ENCODE assay signal across 19 cellular contexts in the genomic region with DNA sequence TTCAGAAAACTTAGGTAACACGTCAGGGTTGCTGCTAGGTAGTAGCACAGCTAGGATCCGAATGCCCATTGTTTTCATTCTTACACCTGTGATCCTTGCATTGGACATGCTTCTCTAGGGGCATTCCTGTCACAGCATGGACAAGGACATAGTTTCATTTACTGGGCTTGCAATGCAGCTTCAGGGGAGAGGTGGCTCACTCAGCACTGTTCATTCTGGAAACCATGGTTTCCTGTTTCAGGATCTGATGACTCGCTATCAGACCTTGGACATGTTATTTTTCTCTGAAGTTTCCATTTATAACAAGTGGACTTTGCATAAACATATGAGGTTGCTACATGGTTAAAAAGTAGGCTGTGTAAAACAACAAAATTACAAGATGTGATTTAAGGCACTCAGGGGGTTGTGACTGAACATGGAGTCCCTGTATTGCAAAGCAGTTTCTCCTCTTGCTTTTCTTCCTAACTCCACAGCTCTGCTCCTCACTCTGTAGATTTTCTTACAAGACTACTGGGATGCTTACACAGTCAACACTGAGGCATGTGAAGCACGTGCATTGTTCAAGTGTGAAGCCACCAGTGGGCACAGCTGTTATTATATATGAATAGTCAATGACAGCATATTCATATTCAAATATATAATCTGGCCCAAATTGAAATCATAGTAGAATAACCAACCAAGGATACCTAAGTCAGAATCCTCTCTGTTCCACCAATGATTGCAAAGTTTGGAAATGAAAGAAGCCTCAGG.
A peak's percentile ranks its signal among the peaks of the same experiment; 100 is the strongest.
DNase-seq lines count a peak whose midpoint lies in the region; ATAC-seq and TF ChIP-seq lines count a peak whose summit lies in the region.
"Had no signal": no experiment of that assay in that cellular context is flagged by ENCODE, and none has a peak within 500 bp of the region (broad histone marks: within the 10 kb centered on the region; RNA-seq: fewer than 3 reads in every experiment).

No MANE protein-coding gene starts in this region.

- peaks cover 2% of the 10 kb centered on the region for H3K9me3 Mint-ChIP-seq in activated T-cell treated with anti-CD3 and anti-CD28 coated beads, Interleukin-2, amount 50 U/mL, for 24 hours
- H3K9me3 Mint-ChIP-seq: stimulated activated effector memory CD8-positive, alpha-beta T cell treated with anti-CD3 and anti-CD28 coated beads, Interleukin-12 subunit alpha, Interleukin-12 subunit beta, amount 100 ng/mL, for 72 hours had no signal

- no peaks in the 10 kb centered on the region for H3K36me3 ChIP-seq in mucosa of descending colon (ENCODE audit: low read depth)
- H3K36me3 ChIP-seq: ovary, vagina had no signal

- DNase-seq in AG20443 (ENCODE audit: low spot score): peak; percentile 27
- peak; percentile 15 for DNase-seq in HT1080 (ENCODE audit: low read depth)
- peak; percentile 62 for DNase-seq in choroid plexus epithelial cell (ENCODE audit: low read depth)
- DNase-seq in mucosa of descending colon: no peak
- DNase-seq in COR-L47 (lab: John Stamatoyannopoulos, UW): no peak
- no peak for DNase-seq in activated T-cell treated with anti-CD3 and anti-CD28 coated beads, Interleukin-2, amount 50 U/mL, for 24 hours
- DNase-seq in NOMO-1 treated with DMSO at 0.1 percent for 48 hours (lab: John Stamatoyannopoulos, UW; ENCODE audit: unreplicated experiment): no peak
- DNase-seq: activated CD4-positive, alpha-beta T cell treated with anti-CD3 and anti-CD28 coated beads for 36 hours; hypothalamus; NCI-H2171; OCI-M1; ovary; stimulated activated CD4-positive, alpha-beta T cell treated with anti-CD3 and anti-CD28 coated beads, Interleukin-1b, Interleukin-23, amount 100 ng/mL, for 48 hours had no signal

- intact Hi-C loops in mucosa of descending colon (cut with DNase I, micrococcal nuclease): no loop called here

- H3K36me3 Mint-ChIP-seq in activated T-cell treated with anti-CD3 and anti-CD28 coated beads, Interleukin-2, amount 50 U/mL, for 24 hours (ENCODE audit: low read depth): no peaks in the 10 kb centered on the region
- H3K36me3 Mint-ChIP-seq: stimulated activated effector memory CD8-positive, alpha-beta T cell treated with anti-CD3 and anti-CD28 coated beads, Interleukin-12 subunit alpha, Interleukin-12 subunit beta, amount 100 ng/mL, for 72 hours had no signal

- no peaks in the 10 kb centered on the region for H3K9me3 ChIP-seq in mucosa of descending colon
- H3K9me3 ChIP-seq: body of pancreas, ovary, vagina had no signal

- no peaks in the 10 kb centered on the region for H3K4me1 ChIP-seq in mucosa of descending colon (ENCODE audit: low read depth)
- H3K4me1 ChIP-seq: vagina had no signal

- H3K27me3 Mint-ChIP-seq in activated T-cell treated with anti-CD3 and anti-CD28 coated beads, Interleukin-2, amount 50 U/mL, for 24 hours: peaks cover 2% of the 10 kb centered on the region
- H3K27me3 Mint-ChIP-seq: activated CD4-positive, alpha-beta T cell treated with anti-CD3 and anti-CD28 coated beads for 36 hours; B cell had no signal

- H3K4me3 ChIP-seq in choroid plexus epithelial cell (ENCODE audit: low read depth, low read length) (no peak overlapping the region), mucosa of descending colon (no peak overlapping the region)
- H3K4me3 ChIP-seq: body of pancreas, lung, ovary, vagina had no signal

- TF ChIP-seq CTCF in choroid plexus epithelial cell (conservative IDR thresholded peaks at IDR 0.05; ENCODE audit: low read depth, low read length) (no peak), mucosa of descending colon (IDR thresholded peaks at IDR 0.05) (no peak)

- ATAC-seq in mucosa of descending colon: peak; percentile 15
- ATAC-seq in HG03439 (IDR thresholded peaks at IDR 0.05; ENCODE audit: unreplicated experiment): no peak
- ATAC-seq: activated CD4-positive, alpha-beta T cell treated with anti-CD3 and anti-CD28 coated beads for 36 hours had no signal

- no peak overlapping the region for H3K4me3 Mint-ChIP-seq in activated T-cell treated with anti-CD3 and anti-CD28 coated beads, Interleukin-2, amount 50 U/mL, for 24 hours
- H3K4me3 Mint-ChIP-seq: activated CD4-positive, alpha-beta T cell treated with anti-CD3 and anti-CD28 coated beads for 36 hours; B cell; stimulated activated effector memory CD8-positive, alpha-beta T cell treated with anti-CD3 and anti-CD28 coated beads, Interleukin-12 subunit alpha, Interleukin-12 subunit beta, amount 100 ng/mL, for 72 hours had no signal

- no peak overlapping the region for H3K27ac Mint-ChIP-seq in activated T-cell treated with anti-CD3 and anti-CD28 coated beads, Interleukin-2, amount 50 U/mL, for 24 hours
- H3K27ac Mint-ChIP-seq: activated CD4-positive, alpha-beta T cell treated with anti-CD3 and anti-CD28 coated beads for 36 hours; B cell; stimulated activated effector memory CD8-positive, alpha-beta T cell treated with anti-CD3 and anti-CD28 coated beads, Interleukin-12 subunit alpha, Interleukin-12 subunit beta, amount 100 ng/mL, for 72 hours had no signal

- no peaks in the 10 kb centered on the region for H3K4me1 Mint-ChIP-seq in activated T-cell treated with anti-CD3 and anti-CD28 coated beads, Interleukin-2, amount 50 U/mL, for 24 hours (ENCODE audit: low read depth)
- H3K4me1 Mint-ChIP-seq: activated CD4-positive, alpha-beta T cell treated with anti-CD3 and anti-CD28 coated beads for 36 hours; B cell; stimulated activated effector memory CD8-positive, alpha-beta T cell treated with anti-CD3 and anti-CD28 coated beads, Interleukin-12 subunit alpha, Interleukin-12 subunit beta, amount 100 ng/mL, for 72 hours had no signal

Comparison
In these comparisons a context has a peak if more than half of its experiments do, and no peak if none do; other contexts are left out.
1. DNase-seq: peak in AG20443 (single experiment), HT1080 (single experiment) and choroid plexus epithelial cell (single experiment); none in mucosa of descending colon (0 of 3), COR-L47 (single experiment), activated T-cell treated with anti-CD3 and anti-CD28 coated beads, Interleukin-2, amount 50 U/mL, for 24 hours (single experiment) and NOMO-1 treated with DMSO at 0.1 percent for 48 hours (single experiment).